Comparison of ENCODE assay signal across 8 cellular contexts in genomic region chr6:157380458-157380778, GRCh38. TPM values are rescaled to one million over a fixed set of nuclear protein-coding genes. Genes with fewer than 3 reads are reported as not detected.
DNase-seq lines count a peak whose midpoint lies in the region; ATAC-seq, FAIRE-seq and TF ChIP-seq lines count a peak whose summit lies in the region.

No MANE protein-coding gene starts in this region.

- TF ChIP-seq CTCF in keratinocyte (optimal IDR thresholded peaks at IDR 0.05 in 1 of 3, IDR thresholded peaks at IDR 0.05 in 1 of 3, conservative IDR thresholded peaks at IDR 0.05 in 1 of 3; ENCODE audit: extremely low read depth in 1 of 3, insufficient read depth in 2 of 3, low read length in 3 of 3): no peak

- H3K79me2 ChIP-seq in keratinocyte (ENCODE audit: control insufficient read depth, insufficient read depth, low read length): peaks cover 5% of the 10 kb centered on the region

- peak overlapping the region; percentile 79 for H3K4me3 Mint-ChIP-seq in activated naive CD4-positive, alpha-beta T cell treated with anti-CD3 and anti-CD28 coated beads, Interleukin-2, amount 10 ng/mL, durations not matched to agents 7 days and 5 days
- peak overlapping the region; percentile 80 for H3K4me3 Mint-ChIP-seq in activated naive CD8-positive, alpha-beta T cell treated with anti-CD3 and anti-CD28 coated beads, Interleukin-2, amount 10 ng/mL, durations not matched to agents 7 days and 5 days

- H3K27me3 ChIP-seq in keratinocyte (ENCODE audit: control insufficient read depth, extremely low read depth, insufficient read depth, low read length) (no peaks in the 10 kb centered on the region), stomach smooth muscle (ENCODE audit: control insufficient read depth in 1 of 2, insufficient read depth in 2 of 2, low read length in 2 of 2) (no peaks in the 10 kb centered on the region)

- no peak for FAIRE-seq in keratinocyte (lab: Jason Lieb, UNC)

- H3K27ac ChIP-seq in keratinocyte (ENCODE audit: control insufficient read depth, insufficient read depth, low read length) (peak overlapping the region; percentile 63), stomach smooth muscle (ENCODE audit: low read length) (peak overlapping the region; percentile 82)

- H3K4me2 ChIP-seq in keratinocyte (ENCODE audit: control insufficient read depth, extremely low read depth, insufficient read depth, low read depth, low read length): peak overlapping the region; percentile 98

- peaks cover 21% of the 10 kb centered on the region for H3K4me1 Mint-ChIP-seq in activated naive CD4-positive, alpha-beta T cell treated with anti-CD3 and anti-CD28 coated beads, Interleukin-2, amount 10 ng/mL, durations not matched to agents 7 days and 5 days
- peaks cover 27% of the 10 kb centered on the region for H3K4me1 Mint-ChIP-seq in activated naive CD8-positive, alpha-beta T cell treated with anti-CD3 and anti-CD28 coated beads, Interleukin-2, amount 10 ng/mL, durations not matched to agents 7 days and 5 days

- no peaks in the 10 kb centered on the region for H3K36me3 ChIP-seq in keratinocyte (ENCODE audit: control insufficient read depth in 2 of 2, extremely low read depth in 1 of 2, insufficient read depth in 2 of 2, low read length in 2 of 2)
- no peaks in the 10 kb centered on the region for H3K36me3 ChIP-seq in stomach smooth muscle (ENCODE audit: control insufficient read depth in 2 of 2, insufficient read depth in 2 of 2, low read length in 2 of 2)

- peak overlapping the region; percentile 84 for H3K27ac Mint-ChIP-seq in activated naive CD4-positive, alpha-beta T cell treated with anti-CD3 and anti-CD28 coated beads, Interleukin-2, amount 10 ng/mL, durations not matched to agents 7 days and 5 days
- H3K27ac Mint-ChIP-seq in activated naive CD8-positive, alpha-beta T cell treated with anti-CD3 and anti-CD28 coated beads, Interleukin-2, amount 10 ng/mL, durations not matched to agents 7 days and 5 days: peak overlapping the region; percentile 76

- dilution Hi-C loops in keratinocyte (cut with MboI; ENCODE audit: extremely low pct_ligation_motif_present, low sequenced_read_pairs): no loop called here

- H3K4me1 ChIP-seq in keratinocyte (ENCODE audit: control insufficient read depth, extremely low read depth, insufficient read depth, low read length) (peaks cover 16% of the 10 kb centered on the region), stomach smooth muscle (ENCODE audit: control insufficient read depth, insufficient read depth, low read length) (peaks cover 13% of the 10 kb centered on the region)

- peaks cover 2% of the 10 kb centered on the region for H3K36me3 Mint-ChIP-seq in activated naive CD4-positive, alpha-beta T cell treated with anti-CD3 and anti-CD28 coated beads, Interleukin-2, amount 10 ng/mL, durations not matched to agents 7 days and 5 days
- H3K36me3 Mint-ChIP-seq in activated naive CD8-positive, alpha-beta T cell treated with anti-CD3 and anti-CD28 coated beads, Interleukin-2, amount 10 ng/mL, durations not matched to agents 7 days and 5 days: peaks cover 8% of the 10 kb centered on the region

- H3K9me3 Mint-ChIP-seq in activated naive CD4-positive, alpha-beta T cell treated with anti-CD3 and anti-CD28 coated beads, Interleukin-2, amount 10 ng/mL, durations not matched to agents 7 days and 5 days: no peaks in the 10 kb centered on the region
- H3K9me3 Mint-ChIP-seq in activated naive CD8-positive, alpha-beta T cell treated with anti-CD3 and anti-CD28 coated beads, Interleukin-2, amount 10 ng/mL, durations not matched to agents 7 days and 5 days: no peaks in the 10 kb centered on the region

- CTCF ChIA-PET in activated naive CD4-positive, alpha-beta T cell treated with anti-CD3 and anti-CD28 coated beads, Interleukin-2, amount 10 ng/mL, durations not matched to agents 7 days and 5 days (lab: Charles Lee): interaction anchor here (0.9 to 2.0 kb wide), 3 partner anchors 11 to 57 kb away, joined by 3 to 6 read pairs (median 4); partner anchors contain the start of gene TMEM242

- POLR2A ChIA-PET in activated naive CD8-positive, alpha-beta T cell treated with anti-CD3 and anti-CD28 coated beads, Interleukin-2, amount 10 ng/mL, durations not matched to agents 7 days and 5 days (lab: Charles Lee): interaction anchor here (0.6 to 2.0 kb wide), 11 partner anchors 11 to 215 kb away, joined by 3 to 14 read pairs (median 3); partner anchors contain the start of gene TMEM242

- H3K4me3 ChIP-seq in keratinocyte (ENCODE audit: control insufficient read depth in 2 of 3, extremely low read depth in 1 of 3, insufficient read depth in 2 of 3, low read depth in 1 of 3, low read length in 3 of 3) (peak overlapping the region; percentile 75 to 91 (median 78)), stomach smooth muscle (ENCODE audit: low read length in 2 of 2) (peak overlapping the region; percentile 86 to 90)

- H3K9me1 ChIP-seq in keratinocyte (ENCODE audit: control insufficient read depth, extremely low read depth, insufficient read depth, low read length): no peaks in the 10 kb centered on the region

- H4K20me1 ChIP-seq in keratinocyte (ENCODE audit: control insufficient read depth, extremely low read depth, insufficient read depth, low read length): no peaks in the 10 kb centered on the region

- peak overlapping the region; percentile 78 for H3K9ac ChIP-seq in keratinocyte (ENCODE audit: control insufficient read depth, extremely low read depth, insufficient read depth, low read length)
- peak overlapping the region; percentile 72 to 80 for H3K9ac ChIP-seq in stomach smooth muscle (ENCODE audit: low read length in 2 of 2)

- H3K9me3 ChIP-seq in keratinocyte (ENCODE audit: control insufficient read depth, low read depth, low read length) (no peaks in the 10 kb centered on the region), stomach smooth muscle (ENCODE audit: control insufficient read depth in 2 of 2, low read length in 2 of 2) (no peaks in the 10 kb centered on the region)

- ATAC-seq in HG03280 (IDR thresholded peaks at IDR 0.05; ENCODE audit: unreplicated experiment): peak; percentile 1
- peak; percentile 3 for ATAC-seq in activated naive CD8-positive, alpha-beta T cell treated with anti-CD3 and anti-CD28 coated beads, Interleukin-2, amount 10 ng/mL, durations not matched to agents 7 days and 5 days (ENCODE audit: low read depth)

- peak overlapping the region; percentile 67 for H2AFZ ChIP-seq in keratinocyte (ENCODE audit: control insufficient read depth, low read length)

- H3K27me3 Mint-ChIP-seq in activated naive CD4-positive, alpha-beta T cell treated with anti-CD3 and anti-CD28 coated beads, Interleukin-2, amount 10 ng/mL, durations not matched to agents 7 days and 5 days: peaks cover 40% of the 10 kb centered on the region
- H3K27me3 Mint-ChIP-seq in activated naive CD8-positive, alpha-beta T cell treated with anti-CD3 and anti-CD28 coated beads, Interleukin-2, amount 10 ng/mL, durations not matched to agents 7 days and 5 days: peaks cover 8% of the 10 kb centered on the region

- no peak for DNase-seq in activated naive CD4-positive, alpha-beta T cell treated with anti-CD3 and anti-CD28 coated beads, Interleukin-2, amount 10 ng/mL, durations not matched to agents 7 days and 5 days
- DNase-seq in activated naive CD4-positive, alpha-beta T cell (lab: John Stamatoyannopoulos, UW): no peak
- DNase-seq in activated naive CD8-positive, alpha-beta T cell treated with anti-CD3 and anti-CD28 coated beads, Interleukin-2, amount 10 ng/mL, durations not matched to agents 7 days and 5 days: no peak
- no peak for DNase-seq in keratinocyte (ENCODE audit: low read depth, low spot score)
- DNase-seq in NCI-H2029 (lab: John Stamatoyannopoulos, UW): no peak
- no peak for DNase-seq in midbrain (lab: John Stamatoyannopoulos, UW)

RNA-seq across cellular contexts. Expression of gene ZDHHC14, which starts 0.6 kb away (rescaled TPM):
- 1 to 10 TPM; 5.2 TPM for total RNA-seq in activated naive CD8-positive, alpha-beta T cell treated with anti-CD3 and anti-CD28 coated beads, Interleukin-2, amount 10 ng/mL, durations not matched to agents 7 days and 5 days
- 4.9 to 6.7 TPM (median 6.4 TPM) in 3 replicates for polyA plus RNA-seq in keratinocyte
- polyA plus RNA-seq in keratinocyte (2011; ENCODE audit: low read depth): 1.6 TPM
- polyA plus RNA-seq in keratinocyte (2011; cell fraction: cytosol; rRNA removed): 4.3 and 6.5 TPM in 2 replicates
- 10.8 and 11.4 TPM in 2 replicates for polyA plus RNA-seq in keratinocyte (2011; cell fraction: nucleus; rRNA removed)
- 4.2 and 7.0 TPM in 2 replicates for polyA plus RNA-seq in keratinocyte (2012; ENCODE audit: low replicate concordance)
- polyA minus RNA-seq in keratinocyte: 2.9 to 5.5 TPM (median 3.6 TPM) in 3 replicates
- 5.0 TPM for polyA minus RNA-seq in keratinocyte (2011; cell fraction: cytosol; rRNA and poly(A)+ RNA removed)
- polyA minus RNA-seq in keratinocyte (2011; cell fraction: nucleus; rRNA and poly(A)+ RNA removed): 5.8 and 9.5 TPM in 2 replicates

RNA-seq across cellular contexts. Expression of gene TMEM242, which starts 57.1 kb away (rescaled TPM):
- total RNA-seq in activated naive CD8-positive, alpha-beta T cell treated with anti-CD3 and anti-CD28 coated beads, Interleukin-2, amount 10 ng/mL, durations not matched to agents 7 days and 5 days: 10 to 100 TPM in 1 of 2 experiments, 1 to 10 TPM in 1; 9.2 to 10.1 TPM
- 8.1 to 11.0 TPM (median 9.3 TPM) in 3 replicates for polyA plus RNA-seq in keratinocyte
- polyA plus RNA-seq in keratinocyte (2011; ENCODE audit: low read depth): 6.9 TPM
- 7.6 and 11.3 TPM in 2 replicates for polyA plus RNA-seq in keratinocyte (2011; cell fraction: cytosol; rRNA removed)
- 9.7 and 10.8 TPM in 2 replicates for polyA plus RNA-seq in keratinocyte (2011; cell fraction: nucleus; rRNA removed)
- 8.4 and 10.3 TPM in 2 replicates for polyA plus RNA-seq in keratinocyte (2012; ENCODE audit: low replicate concordance)
- 0.69 to 3.6 TPM (median 2.1 TPM) in 3 replicates for polyA minus RNA-seq in keratinocyte
- polyA minus RNA-seq in keratinocyte (2011; cell fraction: cytosol; rRNA and poly(A)+ RNA removed): 3.8 TPM
- polyA minus RNA-seq in keratinocyte (2011; cell fraction: nucleus; rRNA and poly(A)+ RNA removed): 3.0 and 8.1 TPM in 2 replicates
